Comparison of ENCODE assay signal across 21 cellular contexts in the genomic region with DNA sequence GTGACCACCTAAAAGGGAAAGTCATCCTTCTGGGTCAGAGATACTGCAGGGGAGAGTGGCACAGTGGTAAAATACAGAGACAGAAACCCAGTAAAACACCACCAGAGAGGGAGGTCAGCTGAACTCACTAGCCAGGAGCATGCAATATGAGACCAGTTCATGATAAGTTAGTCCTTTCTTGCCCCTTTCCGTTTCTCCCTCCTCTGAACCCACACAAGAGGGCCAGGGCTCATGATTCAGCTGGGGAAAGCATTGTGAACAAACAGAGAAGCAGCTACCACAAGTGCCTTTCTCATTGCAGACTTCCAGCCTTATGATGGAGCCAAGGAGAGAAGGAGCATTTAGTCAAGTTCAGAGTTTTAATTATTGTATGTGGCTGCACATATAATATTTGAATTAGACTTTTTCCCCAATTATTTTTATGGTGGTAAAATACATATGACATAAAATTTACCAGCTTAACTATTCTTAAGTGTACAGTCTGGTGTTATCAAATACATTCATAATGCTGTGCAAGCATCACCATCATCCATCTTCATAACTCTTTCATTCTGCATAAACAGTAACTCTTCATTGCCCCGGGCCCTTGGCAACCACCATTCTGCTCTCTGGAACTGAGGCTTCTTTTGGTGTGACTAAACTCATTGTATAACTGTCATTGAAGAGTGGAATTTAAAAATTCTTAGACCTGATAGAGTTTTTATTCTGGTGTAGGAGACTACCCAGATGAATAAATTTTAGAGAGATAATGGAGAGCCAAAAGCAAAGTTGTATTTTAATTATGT.
DNase-seq lines count a peak whose midpoint lies in the region; ATAC-seq and TF ChIP-seq lines count a peak whose summit lies in the region.
"Had no signal": no experiment of that assay in that cellular context is flagged by ENCODE, and none has a peak within 500 bp of the region (broad histone marks: within the 10 kb centered on the region; RNA-seq: fewer than 3 reads in every experiment).

No MANE protein-coding gene starts in this region.

- H3K4me1 ChIP-seq in foreskin keratinocyte: no peaks in the 10 kb centered on the region
- H3K4me1 ChIP-seq: Caco-2, HAP-1 had no signal

- H3K27me3 ChIP-seq in foreskin keratinocyte: no peaks in the 10 kb centered on the region
- H3K27me3 ChIP-seq: BLaER1, SJSA1 had no signal

- ATAC-seq in foreskin keratinocyte: peak; percentile 35
- ATAC-seq in GM21737 (IDR thresholded peaks at IDR 0.05; ENCODE audit: unreplicated experiment): no peak
- ATAC-seq: Right ventricle myocardium inferior had no signal

- TF ChIP-seq CTCF in foreskin keratinocyte (conservative IDR thresholded peaks at IDR 0.05) (no peak), type B pancreatic cell (conservative IDR thresholded peaks at IDR 0.05) (no peak)

- H3K36me3 Mint-ChIP-seq in type B pancreatic cell: no peaks in the 10 kb centered on the region
- H3K36me3 Mint-ChIP-seq: CD4-positive, alpha-beta memory T cell had no signal

- H3K27ac Mint-ChIP-seq in type B pancreatic cell: peak overlapping the region; percentile 10
- H3K27ac Mint-ChIP-seq: CD4-positive, alpha-beta memory T cell had no signal

- DNase-seq in H4 (ENCODE audit: low spot score) (peak; percentile 19), NCI-H226 (peak; percentile 63), foreskin keratinocyte (peak in 1 of 2 donors; percentile 59), type B pancreatic cell (ENCODE audit: extremely low spot score, unreplicated experiment) (no peak), amniotic stem cell (lab: John Stamatoyannopoulos, UW) (no peak)
- DNase-seq in activated CD4-positive, CD25-positive, alpha-beta regulatory T cell (lab: John Stamatoyannopoulos, UW): no peak
- DNase-seq: ACHN; Caco-2; CD4-positive, alpha-beta memory T cell; DMS 273 treated with DMSO at 0.1 percent for 48 hours; DMS79 treated with DMSO at 0.1 percent for 48 hours; NCI-H1105; NCI-H2029 treated with DMSO at 0.1 percent for 48 hours; NCI-H524 treated with DMSO at 0.1 percent for 48 hours had no signal

- H3K27me3 Mint-ChIP-seq in type B pancreatic cell: peaks cover 11% of the 10 kb centered on the region

- H3K27ac ChIP-seq in foreskin keratinocyte: no peak overlapping the region
- H3K27ac ChIP-seq: BLaER1, HL-60, KMS-11, SJSA1 had no signal

- H3K4me3 Mint-ChIP-seq in type B pancreatic cell: no peak overlapping the region
- H3K4me3 Mint-ChIP-seq: CD4-positive, alpha-beta memory T cell had no signal

- H3K4me1 Mint-ChIP-seq in type B pancreatic cell (ENCODE audit: unreplicated experiment): no peaks in the 10 kb centered on the region

- H3K9me3 Mint-ChIP-seq in type B pancreatic cell: peaks cover 4% of the 10 kb centered on the region
- H3K9me3 Mint-ChIP-seq: CD4-positive, alpha-beta memory T cell had no signal

Comparison
In these comparisons a context has a peak if more than half of its experiments do, and no peak if none do; other contexts are left out.
1. DNase-seq: peak in H4 (single experiment) and NCI-H226 (single experiment); none in type B pancreatic cell (single experiment), activated CD4-positive, CD25-positive, alpha-beta regulatory T cell (0 of 4) and amniotic stem cell (single experiment).